In the genomic region with DNA sequence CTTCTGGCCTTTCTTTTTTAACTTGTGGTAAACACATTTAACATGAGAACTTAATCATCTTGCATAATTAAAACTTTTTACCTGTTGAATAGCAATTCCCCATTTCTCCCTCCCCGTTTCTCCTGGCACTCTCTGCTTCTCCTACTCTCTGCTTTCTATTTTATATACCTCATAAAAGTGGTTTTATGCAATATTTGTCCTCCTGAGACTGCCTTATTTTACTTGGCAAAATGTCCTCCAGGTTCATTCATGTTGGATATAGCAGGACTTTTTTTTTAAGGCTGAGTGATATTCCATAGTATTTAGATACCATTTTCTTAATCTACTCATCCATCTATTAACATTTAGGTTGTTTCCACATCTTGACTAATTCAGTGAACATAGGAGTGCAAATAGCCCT, we compare ENCODE assay signal across 17 cellular contexts. TPM values are rescaled to one million over a fixed set of nuclear protein-coding genes. Genes with fewer than 3 reads are reported as not detected.
DNase-seq lines count a peak whose midpoint lies in the region; ATAC-seq and TF ChIP-seq lines count a peak whose summit lies in the region.
"Had no signal": no experiment of that assay in that cellular context is flagged by ENCODE, and none has a peak within 500 bp of the region (broad histone marks: within the 10 kb centered on the region; RNA-seq: fewer than 3 reads in every experiment).

No MANE protein-coding gene starts in this region.

- H3K9me3 Mint-ChIP-seq in activated T-cell treated with anti-CD3 and anti-CD28 coated beads, Interleukin-2, amount 50 U/mL, for 72 hours = no peaks in the 10 kb centered on the region
- H3K9me3 Mint-ChIP-seq in activated T-cell treated with anti-CD3 and anti-CD28 coated beads, Interleukin-2, amount 50 U/mL, for 4 hours = no peaks in the 10 kb centered on the region
- H3K9me3 Mint-ChIP-seq: CD8-positive, alpha-beta T cell had no signal

- H3K36me3 ChIP-seq in mucosa of descending colon (ENCODE audit: low read depth) = no peaks in the 10 kb centered on the region
- H3K36me3 ChIP-seq: BLaER1, HAP-1 had no signal

- no peaks in the 10 kb centered on the region for H3K4me1 Mint-ChIP-seq in activated T-cell treated with anti-CD3 and anti-CD28 coated beads, Interleukin-2, amount 50 U/mL, for 72 hours (ENCODE audit: low read depth)
- H3K4me1 Mint-ChIP-seq in activated T-cell treated with anti-CD3 and anti-CD28 coated beads, Interleukin-2, amount 50 U/mL, for 4 hours (ENCODE audit: low read depth) = no peaks in the 10 kb centered on the region
- H3K4me1 Mint-ChIP-seq: B cell; CD4-positive, CD25-positive, alpha-beta regulatory T cell had no signal

- no peaks in the 10 kb centered on the region for H3K36me3 Mint-ChIP-seq in activated T-cell treated with anti-CD3 and anti-CD28 coated beads, Interleukin-2, amount 50 U/mL, for 72 hours (ENCODE audit: insufficient read depth in 2 of 2)
- no peaks in the 10 kb centered on the region for H3K36me3 Mint-ChIP-seq in activated T-cell treated with anti-CD3 and anti-CD28 coated beads, Interleukin-2, amount 50 U/mL, for 4 hours (ENCODE audit: insufficient read depth)
- H3K36me3 Mint-ChIP-seq: CD4-positive, CD25-positive, alpha-beta regulatory T cell; CD8-positive, alpha-beta T cell had no signal

- no peak for DNase-seq in activated T-cell treated with anti-CD3 and anti-CD28 coated beads, Interleukin-2, amount 50 U/mL, for 72 hours
- no peak for DNase-seq in activated T-cell treated with anti-CD3 and anti-CD28 coated beads, Interleukin-2, amount 50 U/mL, for 4 hours
- peak; percentile 83 for DNase-seq in LNCaP clone FGC (ENCODE audit: low read depth)
- no peak for DNase-seq in mucosa of descending colon
- DNase-seq in HEK293T (ENCODE audit: extremely low spot score) = no peak
- DNase-seq: CD4-positive, CD25-positive, alpha-beta regulatory T cell; CD8-positive, alpha-beta T cell; DMS 273 treated with DMSO at 0.1 percent for 48 hours; DMS79; EL; GDM1; GOT3 had no signal

- TF ChIP-seq CTCF in LNCaP clone FGC (IDR thresholded peaks at IDR 0.05; ENCODE audit: control insufficient read depth, extremely low read depth, insufficient read depth) = no peak
- TF ChIP-seq CTCF in mucosa of descending colon (IDR thresholded peaks at IDR 0.05) = no peak

- H3K4me1 ChIP-seq in mucosa of descending colon (ENCODE audit: low read depth) = peaks cover 4% of the 10 kb centered on the region
- H3K4me1 ChIP-seq: BLaER1, HAP-1 had no signal

- POLR2A ChIA-PET in HEK293T (lab: Yijun Ruan, JAX) = no interaction called here

- no peak overlapping the region for H3K4me3 Mint-ChIP-seq in activated T-cell treated with anti-CD3 and anti-CD28 coated beads, Interleukin-2, amount 50 U/mL, for 72 hours
- no peak overlapping the region for H3K4me3 Mint-ChIP-seq in activated T-cell treated with anti-CD3 and anti-CD28 coated beads, Interleukin-2, amount 50 U/mL, for 4 hours
- H3K4me3 Mint-ChIP-seq: B cell; CD4-positive, CD25-positive, alpha-beta regulatory T cell; CD8-positive, alpha-beta T cell had no signal

- H3K9me3 ChIP-seq in mucosa of descending colon = no peaks in the 10 kb centered on the region
- H3K9me3 ChIP-seq: BLaER1, HAP-1 had no signal

- CTCF ChIA-PET in HEK293T (lab: Yijun Ruan, JAX) = no interaction called here

- H3K27me3 Mint-ChIP-seq in activated T-cell treated with anti-CD3 and anti-CD28 coated beads, Interleukin-2, amount 50 U/mL, for 72 hours (ENCODE audit: low read depth) = peaks cover 7% of the 10 kb centered on the region
- H3K27me3 Mint-ChIP-seq in activated T-cell treated with anti-CD3 and anti-CD28 coated beads, Interleukin-2, amount 50 U/mL, for 4 hours (ENCODE audit: low read depth) = no peaks in the 10 kb centered on the region

- H3K27ac Mint-ChIP-seq in activated T-cell treated with anti-CD3 and anti-CD28 coated beads, Interleukin-2, amount 50 U/mL, for 72 hours = peak overlapping the region; percentile 60
- H3K27ac Mint-ChIP-seq: B cell; CD4-positive, CD25-positive, alpha-beta regulatory T cell; CD8-positive, alpha-beta T cell had no signal

- no peak overlapping the region for H3K4me3 ChIP-seq in LNCaP clone FGC (ENCODE audit: low read depth, low read length)
- no peak overlapping the region for H3K4me3 ChIP-seq in mucosa of descending colon
- H3K4me3 ChIP-seq: BLaER1, GM12878, HAP-1 had no signal

- ATAC-seq in activated T-cell treated with anti-CD3 and anti-CD28 coated beads, Interleukin-2, amount 50 U/mL, for 72 hours (replicated peaks in 1 of 2) = no peak
- no peak for ATAC-seq in activated T-cell treated with anti-CD3 and anti-CD28 coated beads, Interleukin-2, amount 50 U/mL, for 4 hours
- ATAC-seq in mucosa of descending colon (peak; percentile 79), HG03460 (IDR thresholded peaks at IDR 0.05; ENCODE audit: unreplicated experiment) (no peak)
- ATAC-seq: CD8-positive, alpha-beta T cell; GM12878 had no signal

- intact Hi-C loops in mucosa of descending colon (cut with DNase I, micrococcal nuclease) = no loop called here

TF ChIP-seq in HEK293T, 16 proteins besides CTCF, POLR2A, EP300 and RAD21:
- TF ChIP-seq ELF4 (IDR thresholded peaks at IDR 0.05) (no peak), HDGF (IDR thresholded peaks at IDR 0.05; ENCODE audit: borderline replicate concordance) (no peak), NFRKB (IDR thresholded peaks at IDR 0.05) (no peak), FOXM1 (IDR thresholded peaks at IDR 0.05; ENCODE audit: borderline replicate concordance) (no peak), ZNF384 (IDR thresholded peaks at IDR 0.05) (no peak), SP1 (IDR thresholded peaks at IDR 0.05) (no peak), TARDBP (IDR thresholded peaks at IDR 0.05) (no peak), CTBP1 (IDR thresholded peaks at IDR 0.05; ENCODE audit: borderline replicate concordance) (no peak), L3MBTL2 (conservative IDR thresholded peaks at IDR 0.05) (no peak), ARNT (IDR thresholded peaks at IDR 0.05) (no peak), LEF1 (IDR thresholded peaks at IDR 0.05; ENCODE audit: borderline replicate concordance) (no peak), BHLHE40 (IDR thresholded peaks at IDR 0.05; ENCODE audit: borderline replicate concordance) (no peak), FOXK2 (IDR thresholded peaks at IDR 0.05) (no peak), SUZ12 (IDR thresholded peaks at IDR 0.05) (no peak)
- TF ChIP-seq, protein P1, sequence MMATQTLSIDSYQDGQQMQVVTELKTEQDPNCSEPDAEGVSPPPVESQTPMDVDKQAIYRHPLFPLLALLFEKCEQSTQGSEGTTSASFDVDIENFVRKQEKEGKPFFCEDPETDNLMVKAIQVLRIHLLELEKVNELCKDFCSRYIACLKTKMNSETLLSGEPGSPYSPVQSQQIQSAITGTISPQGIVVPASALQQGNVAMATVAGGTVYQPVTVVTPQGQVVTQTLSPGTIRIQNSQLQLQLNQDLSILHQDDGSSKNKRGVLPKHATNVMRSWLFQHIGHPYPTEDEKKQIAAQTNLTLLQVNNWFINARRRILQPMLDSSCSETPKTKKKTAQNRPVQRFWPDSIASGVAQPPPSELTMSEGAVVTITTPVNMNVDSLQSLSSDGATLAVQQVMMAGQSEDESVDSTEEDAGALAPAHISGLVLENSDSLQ (IDR thresholded peaks at IDR 0.05) = no peak

RNA-seq across cellular contexts. Expression of a gene that starts 35.0 kb away (rescaled TPM):
- total RNA-seq in activated T-cell treated with anti-CD3 and anti-CD28 coated beads, Interleukin-2, amount 50 U/mL, for 72 hours = 10 to 100 TPM; 33.8 to 35.0 TPM
- 10 to 100 TPM; 32.8 to 38.8 (median 33.0) TPM for total RNA-seq in activated T-cell treated with anti-CD3 and anti-CD28 coated beads, Interleukin-2, amount 50 U/mL, for 4 hours
- total RNA-seq in mucosa of descending colon = 10 to 100 TPM; 17.5 to 29.6 (median 19.0) TPM
